ENCODE assay signal across 1 cellular context in the genomic region with DNA sequence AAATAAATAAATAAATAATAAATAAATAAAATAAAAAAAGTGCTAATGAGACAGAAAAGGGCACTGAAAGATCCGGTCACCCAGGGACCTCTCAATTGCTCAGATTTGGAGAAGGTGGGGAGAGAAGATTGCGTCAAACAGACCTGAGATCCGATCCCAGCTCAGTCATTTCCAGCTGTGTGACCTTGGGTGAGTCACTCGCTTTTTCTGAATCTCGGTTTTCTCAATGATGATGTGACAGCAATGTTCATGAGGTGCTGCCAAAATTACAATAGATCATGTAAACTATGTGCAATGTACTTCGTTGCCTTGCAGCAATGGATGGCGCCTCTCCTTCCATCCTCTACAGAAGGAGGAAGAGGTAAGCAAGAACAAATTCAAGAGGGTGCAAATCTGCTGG.
TF ChIP-seq lines count a peak whose summit lies in the region.

No MANE protein-coding gene starts in this region.

TF ChIP-seq in GM12878, 131 proteins besides CTCF, POLR2A, EP300 and RAD21:
- TF ChIP-seq JUNB (IDR thresholded peaks at IDR 0.05) (0 out of 2 replicates have a peak, but pooled peaks have one; percentile 14), CREB1 (IDR thresholded peaks at IDR 0.05; ENCODE audit: low read depth) (no peak)
- TF ChIP-seq, protein P1, sequence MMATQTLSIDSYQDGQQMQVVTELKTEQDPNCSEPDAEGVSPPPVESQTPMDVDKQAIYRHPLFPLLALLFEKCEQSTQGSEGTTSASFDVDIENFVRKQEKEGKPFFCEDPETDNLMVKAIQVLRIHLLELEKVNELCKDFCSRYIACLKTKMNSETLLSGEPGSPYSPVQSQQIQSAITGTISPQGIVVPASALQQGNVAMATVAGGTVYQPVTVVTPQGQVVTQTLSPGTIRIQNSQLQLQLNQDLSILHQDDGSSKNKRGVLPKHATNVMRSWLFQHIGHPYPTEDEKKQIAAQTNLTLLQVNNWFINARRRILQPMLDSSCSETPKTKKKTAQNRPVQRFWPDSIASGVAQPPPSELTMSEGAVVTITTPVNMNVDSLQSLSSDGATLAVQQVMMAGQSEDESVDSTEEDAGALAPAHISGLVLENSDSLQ (IDR thresholded peaks at IDR 0.05): 0 out of 2 replicates have a peak, but pooled peaks have one; percentile 11
TF ChIP-seq in GM12878: peak in this region for 2.
